In the genomic region with DNA sequence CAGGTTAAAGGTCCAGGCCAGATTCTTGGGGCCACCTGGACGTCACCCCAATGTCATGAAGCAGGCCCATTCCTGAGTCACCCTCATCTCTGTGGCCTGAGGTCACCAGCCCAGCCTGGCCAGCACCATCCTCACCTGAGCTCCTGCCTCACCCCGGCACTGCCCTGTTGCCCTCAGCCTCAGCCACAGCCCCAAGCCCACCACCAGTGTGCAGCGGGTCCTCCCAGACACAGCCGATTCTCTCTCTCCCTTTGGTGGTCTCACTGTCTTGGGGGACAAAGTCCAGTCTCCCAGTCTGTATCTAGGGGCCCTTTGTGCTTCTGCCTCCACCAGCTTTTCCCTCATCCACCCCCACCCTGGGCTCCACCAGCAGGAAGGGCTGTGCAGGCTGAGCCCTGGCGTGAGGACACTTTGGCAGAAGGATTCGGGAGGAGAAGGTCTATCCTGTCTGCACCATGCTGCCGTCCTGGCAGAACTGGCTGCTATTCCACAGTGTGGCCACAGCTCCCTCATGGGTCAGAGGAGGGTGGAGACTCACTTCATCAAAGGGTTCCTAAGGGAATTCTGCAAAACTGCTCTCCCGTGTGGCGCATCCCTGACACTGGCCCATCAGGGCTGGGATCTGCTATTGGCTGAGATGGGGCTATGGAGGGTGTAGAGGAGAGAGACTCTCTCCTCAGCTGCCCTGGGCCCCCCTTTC, we compare ENCODE assay signal across 2 cellular contexts.
TF ChIP-seq lines count a peak whose summit lies in the region.

No MANE protein-coding gene starts in this region.

TF ChIP-seq in HCT116, 20 proteins besides CTCF, POLR2A, EP300 and RAD21:
- TF ChIP-seq JUND (IDR thresholded peaks at IDR 0.05) (no peak), EGR1 (IDR thresholded peaks at IDR 0.05; ENCODE audit: low read depth) (no peak), ZNF274 (IDR thresholded peaks at IDR 0.05; ENCODE audit: low read depth, low read length) (no peak), YY1 (IDR thresholded peaks at IDR 0.05; ENCODE audit: extremely low read depth, insufficient replicate concordance, low read depth, low read length) (no peak), POLR2AphosphoS5 (IDR thresholded peaks at IDR 0.05; ENCODE audit: low read depth, low read length) (no peak), CEBPB (IDR thresholded peaks at IDR 0.05; ENCODE audit: low read depth) (no peak), EZH2phosphoT487 (IDR thresholded peaks at IDR 0.05; ENCODE audit: borderline replicate concordance) (no peak), ZFX (IDR thresholded peaks at IDR 0.05) (no peak), ELF1 (IDR thresholded peaks at IDR 0.05; ENCODE audit: borderline replicate concordance, low read depth) (no peak), EZH2 (IDR thresholded peaks at IDR 0.05) (no peak), SP1 (IDR thresholded peaks at IDR 0.05; ENCODE audit: low read depth) (no peak), TCF7L2 (IDR thresholded peaks at IDR 0.05; ENCODE audit: borderline replicate concordance, extremely low read depth, insufficient read depth, insufficient read length) (no peak), FOSL1 (IDR thresholded peaks at IDR 0.05; ENCODE audit: low read depth) (no peak)
- TF ChIP-seq, protein P1, sequence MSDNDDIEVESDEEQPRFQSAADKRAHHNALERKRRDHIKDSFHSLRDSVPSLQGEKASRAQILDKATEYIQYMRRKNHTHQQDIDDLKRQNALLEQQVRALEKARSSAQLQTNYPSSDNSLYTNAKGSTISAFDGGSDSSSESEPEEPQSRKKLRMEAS (IDR thresholded peaks at IDR 0.05) = no peak
- TF ChIP-seq, protein P2, sequence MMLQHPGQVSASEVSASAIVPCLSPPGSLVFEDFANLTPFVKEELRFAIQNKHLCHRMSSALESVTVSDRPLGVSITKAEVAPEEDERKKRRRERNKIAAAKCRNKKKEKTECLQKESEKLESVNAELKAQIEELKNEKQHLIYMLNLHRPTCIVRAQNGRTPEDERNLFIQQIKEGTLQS (IDR thresholded peaks at IDR 0.05) = no peak
- TF ChIP-seq, protein P3, sequence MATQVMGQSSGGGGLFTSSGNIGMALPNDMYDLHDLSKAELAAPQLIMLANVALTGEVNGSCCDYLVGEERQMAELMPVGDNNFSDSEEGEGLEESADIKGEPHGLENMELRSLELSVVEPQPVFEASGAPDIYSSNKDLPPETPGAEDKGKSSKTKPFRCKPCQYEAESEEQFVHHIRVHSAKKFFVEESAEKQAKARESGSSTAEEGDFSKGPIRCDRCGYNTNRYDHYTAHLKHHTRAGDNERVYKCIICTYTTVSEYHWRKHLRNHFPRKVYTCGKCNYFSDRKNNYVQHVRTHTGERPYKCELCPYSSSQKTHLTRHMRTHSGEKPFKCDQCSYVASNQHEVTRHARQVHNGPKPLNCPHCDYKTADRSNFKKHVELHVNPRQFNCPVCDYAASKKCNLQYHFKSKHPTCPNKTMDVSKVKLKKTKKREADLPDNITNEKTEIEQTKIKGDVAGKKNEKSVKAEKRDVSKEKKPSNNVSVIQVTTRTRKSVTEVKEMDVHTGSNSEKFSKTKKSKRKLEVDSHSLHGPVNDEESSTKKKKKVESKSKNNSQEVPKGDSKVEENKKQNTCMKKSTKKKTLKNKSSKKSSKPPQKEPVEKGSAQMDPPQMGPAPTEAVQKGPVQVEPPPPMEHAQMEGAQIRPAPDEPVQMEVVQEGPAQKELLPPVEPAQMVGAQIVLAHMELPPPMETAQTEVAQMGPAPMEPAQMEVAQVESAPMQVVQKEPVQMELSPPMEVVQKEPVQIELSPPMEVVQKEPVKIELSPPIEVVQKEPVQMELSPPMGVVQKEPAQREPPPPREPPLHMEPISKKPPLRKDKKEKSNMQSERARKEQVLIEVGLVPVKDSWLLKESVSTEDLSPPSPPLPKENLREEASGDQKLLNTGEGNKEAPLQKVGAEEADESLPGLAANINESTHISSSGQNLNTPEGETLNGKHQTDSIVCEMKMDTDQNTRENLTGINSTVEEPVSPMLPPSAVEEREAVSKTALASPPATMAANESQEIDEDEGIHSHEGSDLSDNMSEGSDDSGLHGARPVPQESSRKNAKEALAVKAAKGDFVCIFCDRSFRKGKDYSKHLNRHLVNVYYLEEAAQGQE (IDR thresholded peaks at IDR 0.05; ENCODE audit: low read depth) = no peak

TF ChIP-seq in WTC11, 78 proteins besides CTCF, POLR2A, EP300 and RAD21:
- TF ChIP-seq ZNF317 (CRISPR knock-in tag; IDR thresholded peaks at IDR 0.05; ENCODE audit: borderline replicate concordance, low read depth) = no peak
- TF ChIP-seq ZNF232 (CRISPR knock-in tag; IDR thresholded peaks at IDR 0.05) = no peak
- no peak for TF ChIP-seq KAT7 (CRISPR knock-in tag; IDR thresholded peaks at IDR 0.05; ENCODE audit: borderline replicate concordance)
- TF ChIP-seq, protein P4, sequence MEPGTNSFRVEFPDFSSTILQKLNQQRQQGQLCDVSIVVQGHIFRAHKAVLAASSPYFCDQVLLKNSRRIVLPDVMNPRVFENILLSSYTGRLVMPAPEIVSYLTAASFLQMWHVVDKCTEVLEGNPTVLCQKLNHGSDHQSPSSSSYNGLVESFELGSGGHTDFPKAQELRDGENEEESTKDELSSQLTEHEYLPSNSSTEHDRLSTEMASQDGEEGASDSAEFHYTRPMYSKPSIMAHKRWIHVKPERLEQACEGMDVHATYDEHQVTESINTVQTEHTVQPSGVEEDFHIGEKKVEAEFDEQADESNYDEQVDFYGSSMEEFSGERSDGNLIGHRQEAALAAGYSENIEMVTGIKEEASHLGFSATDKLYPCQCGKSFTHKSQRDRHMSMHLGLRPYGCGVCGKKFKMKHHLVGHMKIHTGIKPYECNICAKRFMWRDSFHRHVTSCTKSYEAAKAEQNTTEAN (CRISPR knock-in tag; IDR thresholded peaks at IDR 0.05) = no peak
- TF ChIP-seq, protein P5, sequence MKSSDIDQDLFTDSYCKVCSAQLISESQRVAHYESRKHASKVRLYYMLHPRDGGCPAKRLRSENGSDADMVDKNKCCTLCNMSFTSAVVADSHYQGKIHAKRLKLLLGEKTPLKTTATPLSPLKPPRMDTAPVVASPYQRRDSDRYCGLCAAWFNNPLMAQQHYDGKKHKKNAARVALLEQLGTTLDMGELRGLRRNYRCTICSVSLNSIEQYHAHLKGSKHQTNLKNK (CRISPR knock-in tag; IDR thresholded peaks at IDR 0.05) = no peak
- no peak for TF ChIP-seq PRRX2 (CRISPR knock-in tag; IDR thresholded peaks at IDR 0.05)
- TF ChIP-seq ELF4 (CRISPR knock-in tag; IDR thresholded peaks at IDR 0.05; ENCODE audit: low read depth) = no peak
- TF ChIP-seq EMX1 (CRISPR knock-in tag; IDR thresholded peaks at IDR 0.05) = no peak
- no peak for TF ChIP-seq NFE2L1 (CRISPR knock-in tag; IDR thresholded peaks at IDR 0.05)
